In genomic region chr2:95390272-95390880, GRCh38 we compare ENCODE assay signal across 1 cellular context.
A peak's percentile ranks its signal among the peaks of the same experiment; 100 is the strongest.
TF ChIP-seq lines count a peak whose summit lies in the region.

No MANE protein-coding gene starts in this region.

TF ChIP-seq in HepG2, 621 proteins besides CTCF, POLR2A, EP300 and RAD21 (continued from another document and continues in another):
- no peak for TF ChIP-seq E2F5 (CRISPR knock-in tag; conservative IDR thresholded peaks at IDR 0.05)
- no peak for TF ChIP-seq ZNF724P (CRISPR knock-in tag; IDR thresholded peaks at IDR 0.05; ENCODE audit: borderline replicate concordance)
- peak; percentile 63; the same call in 1 of the 2 replicates for TF ChIP-seq THAP11 (CRISPR knock-in tag; IDR thresholded peaks at IDR 0.05)
- peak; percentile 80; the same call in 1 of the 2 replicates for TF ChIP-seq ZNF556 (CRISPR knock-in tag; IDR thresholded peaks at IDR 0.05; ENCODE audit: borderline replicate concordance)
- no peak for TF ChIP-seq ZNF782 (CRISPR knock-in tag; IDR thresholded peaks at IDR 0.05; ENCODE audit: borderline replicate concordance)
- TF ChIP-seq KLF6 (CRISPR knock-in tag; IDR thresholded peaks at IDR 0.05) = peak; percentile 32; the same call in 1 of the 2 replicates
- TF ChIP-seq FOXA3 (CRISPR knock-in tag; IDR thresholded peaks at IDR 0.05) = peak; percentile 71
- TF ChIP-seq ZNF563 (CRISPR knock-in tag; IDR thresholded peaks at IDR 0.05) = no peak
- TF ChIP-seq ZSCAN12 (CRISPR knock-in tag; IDR thresholded peaks at IDR 0.05) = no peak
- 0 out of 2 replicates have a peak, but pooled peaks have one; percentile 69 for TF ChIP-seq RBAK (CRISPR knock-in tag; IDR thresholded peaks at IDR 0.05)
- peak in 1 of 2 experiments; percentile 46; a peak in 1 of 4 replicates for TF ChIP-seq HMGXB4 (CRISPR knock-in tag; IDR thresholded peaks at IDR 0.05; ENCODE audit: borderline replicate concordance in 1 of 2, low read depth in 1 of 2)
- TF ChIP-seq PRDM4 (CRISPR knock-in tag; IDR thresholded peaks at IDR 0.05; ENCODE audit: borderline replicate concordance) = no peak
- peak; percentile 70 for TF ChIP-seq ZBTB34 (CRISPR knock-in tag; IDR thresholded peaks at IDR 0.05)
- peak; percentile 67 for TF ChIP-seq SKI (IDR thresholded peaks at IDR 0.05; ENCODE audit: partially characterized antibody)
- TF ChIP-seq TAF1 (CRISPR knock-in tag; IDR thresholded peaks at IDR 0.05) = no peak
- TF ChIP-seq ZNF605 (CRISPR knock-in tag; IDR thresholded peaks at IDR 0.05) = peak; percentile 69
- TF ChIP-seq NR3C1 (CRISPR knock-in tag; IDR thresholded peaks at IDR 0.05) = no peak
- TF ChIP-seq FOXO1 (CRISPR knock-in tag; IDR thresholded peaks at IDR 0.05) = no peak; the same call in 1 of the 2 replicates
- TF ChIP-seq ZNF251 (CRISPR knock-in tag; IDR thresholded peaks at IDR 0.05) = no peak
- no peak for TF ChIP-seq ZNF276 (CRISPR knock-in tag; IDR thresholded peaks at IDR 0.05; ENCODE audit: low read depth)
- peak; percentile 55; the same call in 1 of the 2 replicates for TF ChIP-seq ERF (CRISPR knock-in tag; IDR thresholded peaks at IDR 0.05)
- no peak for TF ChIP-seq HNRNPUL1 (IDR thresholded peaks at IDR 0.05; ENCODE audit: low read depth, low read length)
- TF ChIP-seq KDM6A (CRISPR knock-in tag; IDR thresholded peaks at IDR 0.05; ENCODE audit: low read depth) = peak; percentile 96
- TF ChIP-seq SMYD3 (CRISPR knock-in tag; IDR thresholded peaks at IDR 0.05) = no peak
- TF ChIP-seq NFAT5 (CRISPR knock-in tag; IDR thresholded peaks at IDR 0.05) = no peak
- TF ChIP-seq ZNF317 (CRISPR knock-in tag; IDR thresholded peaks at IDR 0.05) = 0 out of 2 replicates have a peak, but pooled peaks have one; percentile 37
- TF ChIP-seq PRPF4 (IDR thresholded peaks at IDR 0.05; ENCODE audit: low read depth, low read length, poor library complexity, severe bottlenecking) = no peak
- no peak for TF ChIP-seq NAIF1 (CRISPR knock-in tag; IDR thresholded peaks at IDR 0.05; ENCODE audit: borderline replicate concordance)
- TF ChIP-seq NFIB (CRISPR knock-in tag; IDR thresholded peaks at IDR 0.05; ENCODE audit: borderline replicate concordance) = no peak
- TF ChIP-seq HBP1 (CRISPR knock-in tag; IDR thresholded peaks at IDR 0.05; ENCODE audit: low read depth) = peak; percentile 66; the same call in 1 of the 2 replicates
- no peak for TF ChIP-seq ZNF816 (CRISPR knock-in tag; IDR thresholded peaks at IDR 0.05; ENCODE audit: borderline replicate concordance)
- TF ChIP-seq ZSCAN25 (CRISPR knock-in tag; IDR thresholded peaks at IDR 0.05) = peak; percentile 93
- peak; percentile 88; the same call in 1 of the 2 replicates for TF ChIP-seq ZNF670 (CRISPR knock-in tag; IDR thresholded peaks at IDR 0.05; ENCODE audit: borderline replicate concordance)
- TF ChIP-seq BRF2 (CRISPR knock-in tag; IDR thresholded peaks at IDR 0.05) = peak; percentile 70; the same call in 1 of the 2 replicates
- TF ChIP-seq NR0B2 (CRISPR knock-in tag; IDR thresholded peaks at IDR 0.05) = peak; percentile 59; the same call in 1 of the 2 replicates
- TF ChIP-seq ZBTB39 (CRISPR knock-in tag; IDR thresholded peaks at IDR 0.05) = no peak; the same call in 1 of the 2 replicates
- no peak for TF ChIP-seq SRF (IDR thresholded peaks at IDR 0.05; ENCODE audit: low read depth, low read length)
- no peak; the same call in 1 of the 2 replicates for TF ChIP-seq PBX2 (CRISPR knock-in tag; IDR thresholded peaks at IDR 0.05)
- 0 out of 2 replicates have a peak, but pooled peaks have one; percentile 58 for TF ChIP-seq ZNF709 (CRISPR knock-in tag; IDR thresholded peaks at IDR 0.05)
